In the genomic region with DNA sequence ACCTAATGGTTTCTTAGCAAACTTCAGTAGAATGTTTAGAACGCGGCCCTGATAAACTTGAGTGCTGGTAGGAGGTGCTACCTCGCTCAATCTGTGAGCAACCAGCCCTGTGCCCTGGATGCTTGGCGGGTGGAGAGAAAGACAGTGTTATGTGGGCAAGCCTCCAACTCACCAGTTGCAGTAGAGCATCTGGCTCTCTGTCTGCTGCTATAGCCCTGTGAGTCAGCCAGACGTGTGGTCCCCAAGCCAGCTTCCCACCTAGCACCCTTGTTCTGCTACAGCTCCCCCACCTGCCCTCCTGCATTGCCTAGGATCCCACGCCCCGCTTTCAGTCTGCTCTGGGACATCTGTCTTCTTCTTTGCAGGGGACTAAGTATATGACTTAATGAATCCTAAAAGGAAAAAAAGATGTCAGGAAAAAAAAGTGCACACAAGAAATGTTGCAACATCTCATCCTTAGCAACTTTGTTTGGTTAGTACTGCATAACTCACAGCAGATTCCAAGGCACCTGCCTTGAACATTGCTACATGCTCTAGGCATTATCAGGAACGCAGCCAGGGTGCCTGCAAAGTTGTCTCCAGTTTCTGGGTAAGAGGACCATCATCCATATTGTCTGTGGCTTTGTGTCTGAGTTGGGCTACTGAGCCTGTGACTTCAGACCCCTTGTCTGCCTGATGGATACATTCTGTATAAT, we compare ENCODE assay signal across 13 cellular contexts. TPM values are rescaled to one million over a fixed set of nuclear protein-coding genes. Genes with fewer than 3 reads are reported as not detected.
A peak's percentile ranks its signal among the peaks of the same experiment; 100 is the strongest.
DNase-seq lines count a peak whose midpoint lies in the region; ATAC-seq and TF ChIP-seq lines count a peak whose summit lies in the region.
"Had no signal": no experiment of that assay in that cellular context is flagged by ENCODE, and none has a peak within 500 bp of the region (broad histone marks: within the 10 kb centered on the region; RNA-seq: fewer than 3 reads in every experiment).

No MANE protein-coding gene starts in this region.

- H3K4me2 ChIP-seq in mesenchymal stem cell (ENCODE audit: low read length, poor library complexity, severe bottlenecking), result no peak overlapping the region

- TF ChIP-seq CTCF in AG04450 (IDR thresholded peaks at IDR 0.05; ENCODE audit: low read depth, low read length) (no peak), HFFc6 (IDR thresholded peaks at IDR 0.05) (no peak), epithelial cell of esophagus (IDR thresholded peaks at IDR 0.05; ENCODE audit: insufficient read depth, low read depth, low read length, missing control alignments) (no peak), Calu3 (IDR thresholded peaks at IDR 0.05; ENCODE audit: unreplicated experiment) (no peak)

- H3K36me3 Mint-ChIP-seq in HFFc6 (ENCODE audit: low read depth) (peaks cover 26% of the 10 kb centered on the region), Calu3 (ENCODE audit: insufficient read depth, unreplicated experiment) (no peaks in the 10 kb centered on the region)

- no TSS peak for BruUV-seq in Calu3 (replicated peaks; lab: Mats Ljungman, UMichigan)

- H3K23ac ChIP-seq in mesenchymal stem cell (ENCODE audit: low read length in 2 of 2), result no peak overlapping the region

- no peak overlapping the region for H3K14ac ChIP-seq in mesenchymal stem cell (ENCODE audit: low read length in 2 of 2)

- H4K8ac ChIP-seq in mesenchymal stem cell (ENCODE audit: low read length), result no peak overlapping the region

- H3K27ac ChIP-seq in AG04450 (ENCODE audit: low read depth, low read length) (peak overlapping the region; percentile 80), mesenchymal stem cell (ENCODE audit: low read length, poor library complexity, severe bottlenecking) (no peak overlapping the region)

- no peak overlapping the region for H4K91ac ChIP-seq in mesenchymal stem cell (ENCODE audit: low read length)

- H3K4me3 Mint-ChIP-seq in HFFc6, result no peak overlapping the region
- H3K4me3 Mint-ChIP-seq in Calu3 (ENCODE audit: low read depth, unreplicated experiment), result no peak overlapping the region
- H3K4me3 Mint-ChIP-seq: activated CD8-positive, alpha-beta T cell treated with anti-CD3 and anti-CD28 coated beads, Interleukin-2, amount 10 ng/mL, durations not matched to agents 7 days and 5 days; CD4-positive, alpha-beta memory T cell; T-helper 1 cell treated with Interleukin-12 subunit alpha and Interleukin-12 subunit beta and Interleukin-4 antibody, amounts not matched to agents 30 μg/mL and 1 μg/mL, for 36 hours had no signal

- no peaks in the 10 kb centered on the region for H3K9me3 Mint-ChIP-seq in HFFc6
- H3K9me3 Mint-ChIP-seq in Calu3 (ENCODE audit: low read depth, unreplicated experiment), result no peaks in the 10 kb centered on the region
- H3K9me3 Mint-ChIP-seq: CD4-positive, alpha-beta memory T cell; T-helper 1 cell treated with Interleukin-12 subunit alpha and Interleukin-12 subunit beta and Interleukin-4 antibody, amounts not matched to agents 30 μg/mL and 1 μg/mL, for 36 hours had no signal

- H2AK5ac ChIP-seq in mesenchymal stem cell (ENCODE audit: low read length, severe bottlenecking), result no peak overlapping the region

- no peak overlapping the region for H3K18ac ChIP-seq in mesenchymal stem cell (ENCODE audit: low read depth in 1 of 2, low read length in 2 of 2)

- ATAC-seq in HG02884 (IDR thresholded peaks at IDR 0.05; ENCODE audit: unreplicated experiment), result no peak
- ATAC-seq in GM21390 (IDR thresholded peaks at IDR 0.05; ENCODE audit: unreplicated experiment), result no peak
- ATAC-seq: activated CD8-positive, alpha-beta T cell treated with anti-CD3 and anti-CD28 coated beads, Interleukin-2, amount 10 ng/mL, durations not matched to agents 7 days and 5 days had no signal

- no peak overlapping the region for H2BK12ac ChIP-seq in mesenchymal stem cell (ENCODE audit: low read length in 2 of 2)

- POLR2A ChIA-PET in AG04450 (lab: Yijun Ruan, JAX), result interaction anchor here (0.8 kb wide), 1 partner anchor 14 kb away, joined by 11 read pairs; the partner anchor contains the start of gene SNRNP35

- H3K27me3 Mint-ChIP-seq in HFFc6 (ENCODE audit: insufficient read depth) (no peaks in the 10 kb centered on the region; the same call in 1 of the 2 replicates), Calu3 (ENCODE audit: unreplicated experiment) (no peaks in the 10 kb centered on the region)
- H3K27me3 Mint-ChIP-seq: CD4-positive, alpha-beta memory T cell had no signal

- no peak overlapping the region for H3K4me3 ChIP-seq in AG04450 (ENCODE audit: low read depth, low read length)
- no peak overlapping the region for H3K4me3 ChIP-seq in epithelial cell of esophagus (ENCODE audit: low read length)
- H3K4me3 ChIP-seq in mesenchymal stem cell (ENCODE audit: insufficient read depth in 1 of 2, low read depth in 1 of 2, low read length in 2 of 2), result no peak overlapping the region
- H3K4me3 ChIP-seq: ascending aorta had no signal

- peaks cover 9% of the 10 kb centered on the region for H3K4me1 ChIP-seq in mesenchymal stem cell (ENCODE audit: control insufficient read depth, insufficient read depth, low read depth, low read length)

- peaks cover 26% of the 10 kb centered on the region for H3K79me1 ChIP-seq in mesenchymal stem cell (replicated peaks; ENCODE audit: low read length, poor library complexity, severe bottlenecking)

- no peak overlapping the region for H3K4ac ChIP-seq in mesenchymal stem cell (ENCODE audit: low read depth in 1 of 2, low read length in 2 of 2)

- H2BK5ac ChIP-seq in mesenchymal stem cell (ENCODE audit: low read depth, low read length, poor library complexity, severe bottlenecking), result no peak overlapping the region

- H2BK15ac ChIP-seq in mesenchymal stem cell (ENCODE audit: low read depth, poor library complexity, severe bottlenecking), result no peak overlapping the region

- peak overlapping the region; percentile 81 for H3K27ac Mint-ChIP-seq in HFFc6
- no peak overlapping the region for H3K27ac Mint-ChIP-seq in Calu3 (ENCODE audit: unreplicated experiment)
- H3K27ac Mint-ChIP-seq: activated CD8-positive, alpha-beta T cell treated with anti-CD3 and anti-CD28 coated beads, Interleukin-2, amount 10 ng/mL, durations not matched to agents 7 days and 5 days; T-helper 1 cell treated with Interleukin-12 subunit alpha and Interleukin-12 subunit beta and Interleukin-4 antibody, amounts not matched to agents 30 μg/mL and 1 μg/mL, for 36 hours had no signal

- no peak overlapping the region for H3K9ac ChIP-seq in mesenchymal stem cell (ENCODE audit: low read length)

- CTCF ChIA-PET in AG04450 (lab: Charles Lee), result no interaction called here
- CTCF ChIA-PET in Calu3 (lab: Charles Lee), result no interaction called here

- no peak overlapping the region for H2AFZ ChIP-seq in mesenchymal stem cell (ENCODE audit: low read depth, low read length)

- intact Hi-C loops in Calu3 (cut with micrococcal nuclease; ENCODE audit: unreplicated experiment), result no loop called here

- no peaks in the 10 kb centered on the region for H3K9me3 ChIP-seq in AG04450 (ENCODE audit: control insufficient read depth, insufficient read depth, low read length)
- no peaks in the 10 kb centered on the region for H3K9me3 ChIP-seq in mesenchymal stem cell (ENCODE audit: control insufficient read depth, low read length)
- H3K9me3 ChIP-seq: ascending aorta had no signal

- H3K27me3 ChIP-seq in AG04450 (ENCODE audit: control insufficient read depth, insufficient read depth, low read length) (no peaks in the 10 kb centered on the region), mesenchymal stem cell (ENCODE audit: control insufficient read depth in 1 of 2, insufficient read depth in 1 of 2, low read length in 2 of 2) (no peaks in the 10 kb centered on the region)
- H3K27me3 ChIP-seq: ascending aorta had no signal

- DNase-seq in AG04450 (ENCODE audit: low read depth, low spot score) (peak; percentile 84), HFFc6 (peak; percentile 55), epithelial cell of esophagus (ENCODE audit: low read depth) (peak; percentile 40), mesenchymal stem cell (peak; percentile 72), Calu3 (no peak)
- DNase-seq in stimulated activated CD4-positive, alpha-beta T cell treated with anti-CD3 and anti-CD28 coated beads, Interleukin-1b, Interleukin-23, amount 100 ng/mL, for 48 hours, result no peak
- DNase-seq: activated CD8-positive, alpha-beta T cell treated with anti-CD3 and anti-CD28 coated beads, Interleukin-2, amount 10 ng/mL, durations not matched to agents 7 days and 5 days; CD4-positive, alpha-beta memory T cell; retina had no signal

- no peak overlapping the region for H2BK120ac ChIP-seq in mesenchymal stem cell (ENCODE audit: low read depth, low read length)

- H3K36me3 ChIP-seq in mesenchymal stem cell (ENCODE audit: control insufficient read depth in 1 of 2, insufficient read depth in 2 of 2, low read depth in 1 of 2, low read length in 2 of 2), result peaks cover 27 to 63% of the 10 kb centered on the region in 2 experiments

- WGBS in mesenchymal stem cell, result 86% methylated on average over 6 of the region's 8 CpGs

- H3K4me1 Mint-ChIP-seq in HFFc6 (ENCODE audit: low read depth) (peaks cover 14% of the 10 kb centered on the region), Calu3 (ENCODE audit: low read depth, unreplicated experiment) (no peaks in the 10 kb centered on the region)

RNA-seq across cellular contexts. Expression of gene SNRNP35, which starts 13.6 kb away (rescaled TPM):
- 12.1 and 13.0 TPM in 2 replicates for polyA plus RNA-seq in AG04450 (2011; rRNA removed)
- polyA minus RNA-seq in AG04450 (2011; rRNA and poly(A)+ RNA removed), result 10.0 and 12.3 TPM in 2 replicates
- 10 to 100 TPM; 13.0 to 20.0 (median 14.8) TPM for total RNA-seq in HFFc6 (2021; fragmentation: NEBNext Ultra II Directional; extraction: Animal tissue kit (Norgen Biotek cat#: 25700))
- 12.3 TPM for polyA plus RNA-seq in mesenchymal stem cell (2013, experiment 1 of 2)
- 11.3 TPM for polyA plus RNA-seq in mesenchymal stem cell (2013, experiment 2 of 2)
- 26.9 and 34.9 TPM in 2 replicates for total RNA-seq in Calu3 (2022)

RNA-seq across cellular contexts. Expression of gene RILPL2, which starts 35.0 kb away (rescaled TPM):
- 2.9 and 3.3 TPM in 2 replicates for polyA plus RNA-seq in AG04450 (2011; rRNA removed)
- 0.92 and 1.2 TPM in 2 replicates for polyA minus RNA-seq in AG04450 (2011; rRNA and poly(A)+ RNA removed)
- total RNA-seq in HFFc6 (2021; fragmentation: NEBNext Ultra II Directional; extraction: Animal tissue kit (Norgen Biotek cat#: 25700)), result 1 to 10 TPM; 4.4 to 6.0 (median 5.5) TPM
- 5.2 TPM for polyA plus RNA-seq in mesenchymal stem cell (2013, experiment 1 of 2)
- polyA plus RNA-seq in mesenchymal stem cell (2013, experiment 2 of 2), result 5.5 TPM
- 2.4 and 2.8 TPM in 2 replicates for total RNA-seq in Calu3 (2022)

Comparison
In these comparisons a context has a peak if more than half of its experiments do, and no peak if none do; other contexts are left out.
1. DNase-seq: peak in AG04450 (single experiment), HFFc6 (single experiment), epithelial cell of esophagus (single experiment) and mesenchymal stem cell (single experiment); none in stimulated activated CD4-positive, alpha-beta T cell treated with anti-CD3 and anti-CD28 coated beads, Interleukin-1b, Interleukin-23, amount 100 ng/mL, for 48 hours (single experiment) and Calu3 (single experiment).